ENCODE assay signal across 1 cellular context in the genomic region with DNA sequence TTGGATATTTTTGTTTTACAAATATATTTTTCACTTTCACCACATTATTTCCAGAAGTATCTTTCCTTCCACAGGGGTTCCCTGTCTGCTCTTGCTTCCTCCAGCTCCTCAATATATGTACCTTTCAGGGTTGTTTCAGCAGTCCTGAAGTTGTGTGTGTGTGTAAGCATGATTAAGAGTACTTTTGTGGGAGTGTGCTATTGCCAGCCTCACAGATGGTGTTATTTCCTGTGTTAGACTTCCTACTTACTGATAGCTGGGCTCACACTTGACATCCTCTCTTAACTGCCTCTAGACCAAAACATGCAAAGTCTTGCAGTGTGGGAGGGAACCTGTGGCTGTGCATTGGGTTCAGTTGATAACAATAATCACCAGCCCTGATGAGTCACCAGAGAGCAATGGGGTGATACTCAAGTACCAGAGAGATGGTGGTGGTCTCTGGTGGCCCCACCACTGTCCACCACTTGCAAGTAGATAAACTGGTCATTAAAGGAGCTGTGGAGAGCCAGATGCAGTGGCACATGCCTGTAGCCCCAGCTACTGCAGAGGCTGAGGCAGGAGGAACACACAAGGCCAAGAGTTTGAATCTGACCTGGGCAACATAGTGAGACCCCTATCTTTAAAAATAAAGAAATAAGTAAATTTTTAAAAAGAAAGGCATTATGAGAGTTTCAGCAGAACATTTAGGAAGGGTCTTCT.
TF ChIP-seq lines count a peak whose summit lies in the region.

No MANE protein-coding gene starts in this region.

TF ChIP-seq in K562, 482 proteins besides CTCF, POLR2A, EP300 and RAD21 (continued from another document and continues in another):
- TF ChIP-seq, protein P1, sequence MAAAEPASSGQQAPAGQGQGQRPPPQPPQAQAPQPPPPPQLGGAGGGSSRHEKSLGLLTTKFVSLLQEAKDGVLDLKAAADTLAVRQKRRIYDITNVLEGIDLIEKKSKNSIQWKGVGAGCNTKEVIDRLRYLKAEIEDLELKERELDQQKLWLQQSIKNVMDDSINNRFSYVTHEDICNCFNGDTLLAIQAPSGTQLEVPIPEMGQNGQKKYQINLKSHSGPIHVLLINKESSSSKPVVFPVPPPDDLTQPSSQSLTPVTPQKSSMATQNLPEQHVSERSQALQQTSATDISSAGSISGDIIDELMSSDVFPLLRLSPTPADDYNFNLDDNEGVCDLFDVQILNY (CRISPR knock-in tag; IDR thresholded peaks at IDR 0.05) = no peak
- TF ChIP-seq TCF7 (IDR thresholded peaks at IDR 0.05; ENCODE audit: borderline replicate concordance) (peak; percentile 55; the same call in 1 of the 2 replicates), MTA3 (IDR thresholded peaks at IDR 0.05; ENCODE audit: borderline replicate concordance) (peak; percentile 97), ZNF311 (CRISPR knock-in tag; IDR thresholded peaks at IDR 0.05) (peak; percentile 67; the same call in 1 of the 2 replicates), TAL1 (IDR thresholded peaks at IDR 0.05) (peak; percentile 95), CBX1 (IDR thresholded peaks at IDR 0.05; ENCODE audit: low read depth) (0 out of 2 replicates have a peak, but pooled peaks have one; percentile 60), HDAC3 (IDR thresholded peaks at IDR 0.05; ENCODE audit: borderline replicate concordance, partially characterized antibody) (peak; percentile 89), ZNF282 (CRISPR knock-in tag; IDR thresholded peaks at IDR 0.05) (no peak), SNIP1 (IDR thresholded peaks at IDR 0.05; ENCODE audit: low read depth) (no peak), HDAC6 (IDR thresholded peaks at IDR 0.05; ENCODE audit: low read depth, low read length) (no peak), KLF16 (IDR thresholded peaks at IDR 0.05) (peak; percentile 97), TCF3 (CRISPR knock-in tag; IDR thresholded peaks at IDR 0.05) (peak; percentile 96), ZNF24 (IDR thresholded peaks at IDR 0.05) (no peak), NCOA6 (IDR thresholded peaks at IDR 0.05) (no peak), HMG20B (CRISPR knock-in tag; IDR thresholded peaks at IDR 0.05) (no peak), CREB1 (IDR thresholded peaks at IDR 0.05) (peak; percentile 78), CREB1 (CRISPR knock-in tag; IDR thresholded peaks at IDR 0.05) (no peak), GTF2F1 (IDR thresholded peaks at IDR 0.05; ENCODE audit: low read depth, low read length) (no peak), SRSF9 (IDR thresholded peaks at IDR 0.05; ENCODE audit: borderline replicate concordance, low read depth, low read length) (no peak), ESRRB (CRISPR knock-in tag; IDR thresholded peaks at IDR 0.05; ENCODE audit: borderline replicate concordance) (no peak), ZNF79 (CRISPR knock-in tag; IDR thresholded peaks at IDR 0.05; ENCODE audit: low read depth) (no peak; the same call in 1 of the 2 replicates), PTBP1 (IDR thresholded peaks at IDR 0.05; ENCODE audit: low read depth, low read length) (0 out of 2 replicates have a peak, but pooled peaks have one; percentile 83), HDAC1 (IDR thresholded peaks at IDR 0.05) (peak in 1 of 2 experiments; percentile 79; a peak in 2 of 4 replicates), NFRKB (IDR thresholded peaks at IDR 0.05; ENCODE audit: low read depth) (no peak), TAF1 (IDR thresholded peaks at IDR 0.05; ENCODE audit: control insufficient read depth, extremely low read depth, insufficient read depth, low read length, severe bottlenecking) (no peak), KDM1A (IDR thresholded peaks at IDR 0.05) (peak; percentile 83 to 88), MAFK (IDR thresholded peaks at IDR 0.05; ENCODE audit: low read length) (peak; percentile 35; the same call in 1 of the 2 replicates), SMAD4 (CRISPR knock-in tag; conservative IDR thresholded peaks at IDR 0.05) (peak; percentile 97), NR3C1 (CRISPR knock-in tag; IDR thresholded peaks at IDR 0.05) (no peak), EZH2 (IDR thresholded peaks at IDR 0.05; ENCODE audit: borderline replicate concordance, low read depth, low read length) (no peak)
- TF ChIP-seq, protein P2, sequence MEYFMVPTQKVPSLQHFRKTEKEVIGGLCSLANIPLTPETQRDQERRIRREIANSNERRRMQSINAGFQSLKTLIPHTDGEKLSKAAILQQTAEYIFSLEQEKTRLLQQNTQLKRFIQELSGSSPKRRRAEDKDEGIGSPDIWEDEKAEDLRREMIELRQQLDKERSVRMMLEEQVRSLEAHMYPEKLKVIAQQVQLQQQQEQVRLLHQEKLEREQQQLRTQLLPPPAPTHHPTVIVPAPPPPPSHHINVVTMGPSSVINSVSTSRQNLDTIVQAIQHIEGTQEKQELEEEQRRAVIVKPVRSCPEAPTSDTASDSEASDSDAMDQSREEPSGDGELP (CRISPR knock-in tag; IDR thresholded peaks at IDR 0.05; ENCODE audit: borderline replicate concordance) = no peak
- TF ChIP-seq, protein P3, sequence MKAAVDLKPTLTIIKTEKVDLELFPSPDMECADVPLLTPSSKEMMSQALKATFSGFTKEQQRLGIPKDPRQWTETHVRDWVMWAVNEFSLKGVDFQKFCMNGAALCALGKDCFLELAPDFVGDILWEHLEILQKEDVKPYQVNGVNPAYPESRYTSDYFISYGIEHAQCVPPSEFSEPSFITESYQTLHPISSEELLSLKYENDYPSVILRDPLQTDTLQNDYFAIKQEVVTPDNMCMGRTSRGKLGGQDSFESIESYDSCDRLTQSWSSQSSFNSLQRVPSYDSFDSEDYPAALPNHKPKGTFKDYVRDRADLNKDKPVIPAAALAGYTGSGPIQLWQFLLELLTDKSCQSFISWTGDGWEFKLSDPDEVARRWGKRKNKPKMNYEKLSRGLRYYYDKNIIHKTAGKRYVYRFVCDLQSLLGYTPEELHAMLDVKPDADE (conservative IDR thresholded peaks at IDR 0.05; ENCODE audit: control insufficient read depth, low read depth, low read length) = peak; percentile 83
- TF ChIP-seq, protein P4, sequence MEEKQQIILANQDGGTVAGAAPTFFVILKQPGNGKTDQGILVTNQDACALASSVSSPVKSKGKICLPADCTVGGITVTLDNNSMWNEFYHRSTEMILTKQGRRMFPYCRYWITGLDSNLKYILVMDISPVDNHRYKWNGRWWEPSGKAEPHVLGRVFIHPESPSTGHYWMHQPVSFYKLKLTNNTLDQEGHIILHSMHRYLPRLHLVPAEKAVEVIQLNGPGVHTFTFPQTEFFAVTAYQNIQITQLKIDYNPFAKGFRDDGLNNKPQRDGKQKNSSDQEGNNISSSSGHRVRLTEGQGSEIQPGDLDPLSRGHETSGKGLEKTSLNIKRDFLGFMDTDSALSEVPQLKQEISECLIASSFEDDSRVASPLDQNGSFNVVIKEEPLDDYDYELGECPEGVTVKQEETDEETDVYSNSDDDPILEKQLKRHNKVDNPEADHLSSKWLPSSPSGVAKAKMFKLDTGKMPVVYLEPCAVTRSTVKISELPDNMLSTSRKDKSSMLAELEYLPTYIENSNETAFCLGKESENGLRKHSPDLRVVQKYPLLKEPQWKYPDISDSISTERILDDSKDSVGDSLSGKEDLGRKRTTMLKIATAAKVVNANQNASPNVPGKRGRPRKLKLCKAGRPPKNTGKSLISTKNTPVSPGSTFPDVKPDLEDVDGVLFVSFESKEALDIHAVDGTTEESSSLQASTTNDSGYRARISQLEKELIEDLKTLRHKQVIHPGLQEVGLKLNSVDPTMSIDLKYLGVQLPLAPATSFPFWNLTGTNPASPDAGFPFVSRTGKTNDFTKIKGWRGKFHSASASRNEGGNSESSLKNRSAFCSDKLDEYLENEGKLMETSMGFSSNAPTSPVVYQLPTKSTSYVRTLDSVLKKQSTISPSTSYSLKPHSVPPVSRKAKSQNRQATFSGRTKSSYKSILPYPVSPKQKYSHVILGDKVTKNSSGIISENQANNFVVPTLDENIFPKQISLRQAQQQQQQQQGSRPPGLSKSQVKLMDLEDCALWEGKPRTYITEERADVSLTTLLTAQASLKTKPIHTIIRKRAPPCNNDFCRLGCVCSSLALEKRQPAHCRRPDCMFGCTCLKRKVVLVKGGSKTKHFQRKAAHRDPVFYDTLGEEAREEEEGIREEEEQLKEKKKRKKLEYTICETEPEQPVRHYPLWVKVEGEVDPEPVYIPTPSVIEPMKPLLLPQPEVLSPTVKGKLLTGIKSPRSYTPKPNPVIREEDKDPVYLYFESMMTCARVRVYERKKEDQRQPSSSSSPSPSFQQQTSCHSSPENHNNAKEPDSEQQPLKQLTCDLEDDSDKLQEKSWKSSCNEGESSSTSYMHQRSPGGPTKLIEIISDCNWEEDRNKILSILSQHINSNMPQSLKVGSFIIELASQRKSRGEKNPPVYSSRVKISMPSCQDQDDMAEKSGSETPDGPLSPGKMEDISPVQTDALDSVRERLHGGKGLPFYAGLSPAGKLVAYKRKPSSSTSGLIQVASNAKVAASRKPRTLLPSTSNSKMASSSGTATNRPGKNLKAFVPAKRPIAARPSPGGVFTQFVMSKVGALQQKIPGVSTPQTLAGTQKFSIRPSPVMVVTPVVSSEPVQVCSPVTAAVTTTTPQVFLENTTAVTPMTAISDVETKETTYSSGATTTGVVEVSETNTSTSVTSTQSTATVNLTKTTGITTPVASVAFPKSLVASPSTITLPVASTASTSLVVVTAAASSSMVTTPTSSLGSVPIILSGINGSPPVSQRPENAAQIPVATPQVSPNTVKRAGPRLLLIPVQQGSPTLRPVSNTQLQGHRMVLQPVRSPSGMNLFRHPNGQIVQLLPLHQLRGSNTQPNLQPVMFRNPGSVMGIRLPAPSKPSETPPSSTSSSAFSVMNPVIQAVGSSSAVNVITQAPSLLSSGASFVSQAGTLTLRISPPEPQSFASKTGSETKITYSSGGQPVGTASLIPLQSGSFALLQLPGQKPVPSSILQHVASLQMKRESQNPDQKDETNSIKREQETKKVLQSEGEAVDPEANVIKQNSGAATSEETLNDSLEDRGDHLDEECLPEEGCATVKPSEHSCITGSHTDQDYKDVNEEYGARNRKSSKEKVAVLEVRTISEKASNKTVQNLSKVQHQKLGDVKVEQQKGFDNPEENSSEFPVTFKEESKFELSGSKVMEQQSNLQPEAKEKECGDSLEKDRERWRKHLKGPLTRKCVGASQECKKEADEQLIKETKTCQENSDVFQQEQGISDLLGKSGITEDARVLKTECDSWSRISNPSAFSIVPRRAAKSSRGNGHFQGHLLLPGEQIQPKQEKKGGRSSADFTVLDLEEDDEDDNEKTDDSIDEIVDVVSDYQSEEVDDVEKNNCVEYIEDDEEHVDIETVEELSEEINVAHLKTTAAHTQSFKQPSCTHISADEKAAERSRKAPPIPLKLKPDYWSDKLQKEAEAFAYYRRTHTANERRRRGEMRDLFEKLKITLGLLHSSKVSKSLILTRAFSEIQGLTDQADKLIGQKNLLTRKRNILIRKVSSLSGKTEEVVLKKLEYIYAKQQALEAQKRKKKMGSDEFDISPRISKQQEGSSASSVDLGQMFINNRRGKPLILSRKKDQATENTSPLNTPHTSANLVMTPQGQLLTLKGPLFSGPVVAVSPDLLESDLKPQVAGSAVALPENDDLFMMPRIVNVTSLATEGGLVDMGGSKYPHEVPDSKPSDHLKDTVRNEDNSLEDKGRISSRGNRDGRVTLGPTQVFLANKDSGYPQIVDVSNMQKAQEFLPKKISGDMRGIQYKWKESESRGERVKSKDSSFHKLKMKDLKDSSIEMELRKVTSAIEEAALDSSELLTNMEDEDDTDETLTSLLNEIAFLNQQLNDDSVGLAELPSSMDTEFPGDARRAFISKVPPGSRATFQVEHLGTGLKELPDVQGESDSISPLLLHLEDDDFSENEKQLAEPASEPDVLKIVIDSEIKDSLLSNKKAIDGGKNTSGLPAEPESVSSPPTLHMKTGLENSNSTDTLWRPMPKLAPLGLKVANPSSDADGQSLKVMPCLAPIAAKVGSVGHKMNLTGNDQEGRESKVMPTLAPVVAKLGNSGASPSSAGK (IDR thresholded peaks at IDR 0.05) = peak; percentile 46; the same call in 1 of the 2 replicates
- TF ChIP-seq, protein P5, sequence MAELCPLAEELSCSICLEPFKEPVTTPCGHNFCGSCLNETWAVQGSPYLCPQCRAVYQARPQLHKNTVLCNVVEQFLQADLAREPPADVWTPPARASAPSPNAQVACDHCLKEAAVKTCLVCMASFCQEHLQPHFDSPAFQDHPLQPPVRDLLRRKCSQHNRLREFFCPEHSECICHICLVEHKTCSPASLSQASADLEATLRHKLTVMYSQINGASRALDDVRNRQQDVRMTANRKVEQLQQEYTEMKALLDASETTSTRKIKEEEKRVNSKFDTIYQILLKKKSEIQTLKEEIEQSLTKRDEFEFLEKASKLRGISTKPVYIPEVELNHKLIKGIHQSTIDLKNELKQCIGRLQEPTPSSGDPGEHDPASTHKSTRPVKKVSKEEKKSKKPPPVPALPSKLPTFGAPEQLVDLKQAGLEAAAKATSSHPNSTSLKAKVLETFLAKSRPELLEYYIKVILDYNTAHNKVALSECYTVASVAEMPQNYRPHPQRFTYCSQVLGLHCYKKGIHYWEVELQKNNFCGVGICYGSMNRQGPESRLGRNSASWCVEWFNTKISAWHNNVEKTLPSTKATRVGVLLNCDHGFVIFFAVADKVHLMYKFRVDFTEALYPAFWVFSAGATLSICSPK (IDR thresholded peaks at IDR 0.05; ENCODE audit: borderline replicate concordance) = no peak
- TF ChIP-seq, protein P6, sequence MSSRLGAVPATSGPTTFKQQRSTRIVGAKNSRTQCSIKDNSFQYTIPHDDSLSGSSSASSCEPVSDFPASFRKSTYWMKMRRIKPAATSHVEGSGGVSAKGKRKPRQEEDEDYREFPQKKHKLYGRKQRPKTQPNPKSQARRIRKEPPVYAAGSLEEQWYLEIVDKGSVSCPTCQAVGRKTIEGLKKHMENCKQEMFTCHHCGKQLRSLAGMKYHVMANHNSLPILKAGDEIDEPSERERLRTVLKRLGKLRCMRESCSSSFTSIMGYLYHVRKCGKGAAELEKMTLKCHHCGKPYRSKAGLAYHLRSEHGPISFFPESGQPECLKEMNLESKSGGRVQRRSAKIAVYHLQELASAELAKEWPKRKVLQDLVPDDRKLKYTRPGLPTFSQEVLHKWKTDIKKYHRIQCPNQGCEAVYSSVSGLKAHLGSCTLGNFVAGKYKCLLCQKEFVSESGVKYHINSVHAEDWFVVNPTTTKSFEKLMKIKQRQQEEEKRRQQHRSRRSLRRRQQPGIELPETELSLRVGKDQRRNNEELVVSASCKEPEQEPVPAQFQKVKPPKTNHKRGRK (tag; IDR thresholded peaks at IDR 0.05) = no peak
- TF ChIP-seq, protein P7, sequence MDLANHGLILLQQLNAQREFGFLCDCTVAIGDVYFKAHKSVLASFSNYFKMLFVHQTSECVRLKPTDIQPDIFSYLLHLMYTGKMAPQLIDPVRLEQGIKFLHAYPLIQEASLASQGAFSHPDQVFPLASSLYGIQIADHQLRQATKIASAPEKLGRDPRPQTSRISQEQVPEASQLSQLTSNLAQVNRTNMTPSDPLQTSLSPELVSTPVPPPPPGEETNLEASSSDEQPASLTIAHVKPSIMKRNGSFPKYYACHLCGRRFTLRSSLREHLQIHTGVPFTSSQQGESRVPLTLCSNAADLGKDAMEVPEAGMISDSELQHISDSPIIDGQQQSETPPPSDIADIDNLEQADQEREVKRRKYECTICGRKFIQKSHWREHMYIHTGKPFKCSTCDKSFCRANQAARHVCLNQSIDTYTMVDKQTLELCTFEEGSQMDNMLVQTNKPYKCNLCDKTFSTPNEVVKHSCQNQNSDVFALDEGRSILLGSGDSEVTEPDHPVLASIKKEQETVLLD (IDR thresholded peaks at IDR 0.05) = no peak
- TF ChIP-seq, protein P8, sequence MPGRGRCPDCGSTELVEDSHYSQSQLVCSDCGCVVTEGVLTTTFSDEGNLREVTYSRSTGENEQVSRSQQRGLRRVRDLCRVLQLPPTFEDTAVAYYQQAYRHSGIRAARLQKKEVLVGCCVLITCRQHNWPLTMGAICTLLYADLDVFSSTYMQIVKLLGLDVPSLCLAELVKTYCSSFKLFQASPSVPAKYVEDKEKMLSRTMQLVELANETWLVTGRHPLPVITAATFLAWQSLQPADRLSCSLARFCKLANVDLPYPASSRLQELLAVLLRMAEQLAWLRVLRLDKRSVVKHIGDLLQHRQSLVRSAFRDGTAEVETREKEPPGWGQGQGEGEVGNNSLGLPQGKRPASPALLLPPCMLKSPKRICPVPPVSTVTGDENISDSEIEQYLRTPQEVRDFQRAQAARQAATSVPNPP (IDR thresholded peaks at IDR 0.05; ENCODE audit: borderline replicate concordance, insufficient read depth, insufficient read length) = no peak
